In genomic region chr19:42197375-42197817, GRCh38 we compare ENCODE assay signal across 13 cellular contexts. TPM values are rescaled to one million over a fixed set of nuclear protein-coding genes. Genes with fewer than 3 reads are reported as not detected.
A peak's percentile ranks its signal among the peaks of the same experiment; 100 is the strongest.
DNase-seq lines count a peak whose midpoint lies in the region; ATAC-seq and TF ChIP-seq lines count a peak whose summit lies in the region.
"Had no signal": no experiment of that assay in that cellular context is flagged by ENCODE, and none has a peak within 500 bp of the region (broad histone marks: within the 10 kb centered on the region; RNA-seq: fewer than 3 reads in every experiment).

No MANE protein-coding gene starts in this region.

- H2AFZ ChIP-seq in HCT116 (ENCODE audit: low read depth, low read length, poor library complexity, severe bottlenecking), result no peak overlapping the region

- CTCF ChIA-PET in HCT116 (lab: Charles Lee), result no interaction called here

- peaks cover 15% of the 10 kb centered on the region for H3K36me3 Mint-ChIP-seq in T-helper 17 cell (ENCODE audit: low read depth)

- H3K9ac ChIP-seq in HCT116 (ENCODE audit: low read length) (no peak overlapping the region), iPS-18a (ENCODE audit: low read length) (no peak overlapping the region)

- peaks cover 2 to 48% of the 10 kb centered on the region in 2 experiments; a peak in 3 of 4 replicates for H3K4me1 ChIP-seq in HCT116 (ENCODE audit: control insufficient read depth in 1 of 2, insufficient read depth in 2 of 2, low read length in 2 of 2)
- peaks cover 10% of the 10 kb centered on the region for H3K4me1 ChIP-seq in iPS-18a (ENCODE audit: control insufficient read depth, low read depth, low read length)

- DNase-seq in AML-193 (lab: John Stamatoyannopoulos, UW) (peak; percentile 68 to 75), HCT116 (ENCODE audit: low read depth, low spot score) (no peak), T-helper 17 cell (no peak), NCI-H1048 (lab: John Stamatoyannopoulos, UW) (no peak), cardiac septum (ENCODE audit: low spot score) (no peak), NCI-H1694 treated with DMSO at 0.1 percent for 48 hours (lab: John Stamatoyannopoulos, UW) (no peak)
- no peak for DNase-seq in effector CD8-positive, alpha-beta T cell (lab: John Stamatoyannopoulos, UW)
- DNase-seq: effector memory CD4-positive, alpha-beta T cell; HFFc6; hypothalamus; NCI-H1436; stimulated activated CD8-positive, alpha-beta memory T cell treated with anti-CD3 and anti-CD28 coated beads, Interleukin-4, amount 100 ng/mL, for 48 hours had no signal

- H3K4me2 ChIP-seq in HCT116 (ENCODE audit: low read length), result peak overlapping the region; percentile 23; the same call in 1 of the 2 replicates

- H3K27me3 Mint-ChIP-seq in T-helper 17 cell, result no peaks in the 10 kb centered on the region

- intact Hi-C loops in HCT116 (cut with micrococcal nuclease), result no loop called here
- intact Hi-C loops in cardiac septum (cut with DNase I), result no loop called here

- H3K4me3 ChIP-seq in HCT116 (replicated peaks in 1 of 2; ENCODE audit: low read depth in 1 of 2, low read length in 2 of 2), result no peak overlapping the region
- H3K4me3 ChIP-seq in iPS-18a (ENCODE audit: low read length), result peak overlapping the region; percentile 13

- peak overlapping the region; percentile 95 for H3K27ac Mint-ChIP-seq in T-helper 17 cell
- H3K27ac Mint-ChIP-seq: HFFc6 had no signal

- H3K36me3 ChIP-seq in HCT116 (ENCODE audit: control insufficient read depth in 1 of 2, insufficient read depth in 2 of 2, low read length in 2 of 2) (peaks cover 6 to 30% of the 10 kb centered on the region in 2 experiments; a peak in 3 of 4 replicates), iPS-18a (ENCODE audit: control insufficient read depth, low read depth, low read length) (peaks cover 19% of the 10 kb centered on the region)

- no peak for TF ChIP-seq RAD21 in HCT116 (IDR thresholded peaks at IDR 0.05; ENCODE audit: low read depth)

- ATAC-seq in HCT116 (no peak), T-helper 17 cell (no peak)

- H3K4me3 Mint-ChIP-seq in T-helper 17 cell, result peak overlapping the region; percentile 74
- H3K4me3 Mint-ChIP-seq: HFFc6 had no signal

- BruUV-seq in HCT116 (replicated peaks; lab: Mats Ljungman, UMichigan), result no TSS peak

- POLR2A ChIA-PET in HCT116 (lab: Charles Lee), result no interaction called here

- H3K9me2 ChIP-seq in HCT116 (ENCODE audit: insufficient read depth), result no peaks in the 10 kb centered on the region

- 0 out of 2 replicates have a peak, but pooled peaks cover 6% of the 10 kb centered on the region for H4K20me1 ChIP-seq in HCT116 (ENCODE audit: insufficient read depth)

- H3K4me1 Mint-ChIP-seq in T-helper 17 cell, result peaks cover 56% of the 10 kb centered on the region

- peaks cover 32% of the 10 kb centered on the region; the same call in 1 of the 2 replicates for H3K79me2 ChIP-seq in HCT116 (ENCODE audit: insufficient read depth, low read length)

- no peak for TF ChIP-seq CTCF in HCT116 (IDR thresholded peaks at IDR 0.05 in 2 of 3, conservative IDR thresholded peaks at IDR 0.05 in 1 of 3; ENCODE audit: borderline replicate concordance in 1 of 3, insufficient read depth in 1 of 3, low read depth in 2 of 3, low read length in 2 of 3)

- no peaks in the 10 kb centered on the region for H3K27me3 ChIP-seq in HCT116 (ENCODE audit: insufficient read depth, low read length)
- no peaks in the 10 kb centered on the region for H3K27me3 ChIP-seq in iPS-18a (ENCODE audit: control insufficient read depth, insufficient read depth, low read length)

- RAD21 ChIA-PET in HCT116 (lab: Charles Lee; ENCODE audit: low non-redundant PET in 1 of 2, low total read pairs in 2 of 2, uncharacterized antibody in 2 of 2, unreplicated experiment in 2 of 2), result no interaction called here

- H3K27ac ChIP-seq in HCT116 (ENCODE audit: low read depth, low read length), result no peak overlapping the region
- H3K27ac ChIP-seq in iPS-18a (ENCODE audit: low read length), result peak overlapping the region; percentile 49

- no peak for TF ChIP-seq POLR2A in HCT116 (IDR thresholded peaks at IDR 0.05; ENCODE audit: borderline replicate concordance, extremely low read depth, insufficient read depth, insufficient read length)

- H3K9me3 ChIP-seq in HCT116 (ENCODE audit: control insufficient read depth in 1 of 2, insufficient read depth in 1 of 2, low read depth in 1 of 2, low read length in 2 of 2) (no peaks in the 10 kb centered on the region; a peak in 1 of 4 replicates), T-helper 17 cell (ENCODE audit: control insufficient read depth, low read length, poor library complexity, severe bottlenecking) (no peaks in the 10 kb centered on the region), iPS-18a (ENCODE audit: control insufficient read depth, low read depth, low read length) (no peaks in the 10 kb centered on the region)

TF ChIP-seq in HCT116, 20 proteins besides CTCF, POLR2A, EP300 and RAD21:
- TF ChIP-seq SIN3A (IDR thresholded peaks at IDR 0.05; ENCODE audit: low read depth), result no peak

RNA-seq across cellular contexts. Expression of gene DEDD2, which starts 20.1 kb away (rescaled TPM):
- total RNA-seq in HCT116 (2021; ENCODE audit: unreplicated experiment) (32.7 TPM), T-helper 17 cell (10 to 100 TPM; 72.1 to 89.9 TPM), cardiac septum (10.2 TPM)
- polyA plus RNA-seq in HCT116 (2012), result 32.8 and 41.3 TPM in 2 replicates

RNA-seq across cellular contexts. Expression of gene ZNF526, which starts 22.7 kb away (rescaled TPM):
- 13.1 TPM for total RNA-seq in HCT116 (2021; ENCODE audit: unreplicated experiment)
- 7.1 TPM in 2 replicates for polyA plus RNA-seq in HCT116 (2012)
- 1 to 10 TPM; 6.7 to 7.5 TPM for total RNA-seq in T-helper 17 cell
- total RNA-seq in cardiac septum, result 4.1 TPM

RNA-seq across cellular contexts. Expression of gene GSK3A, which starts 45.0 kb away (rescaled TPM):
- total RNA-seq in HCT116 (2021; ENCODE audit: unreplicated experiment) (57.2 TPM), T-helper 17 cell (10 to 100 TPM; 27.7 to 28.1 TPM), cardiac septum (39.6 TPM)
- 58.8 and 65.6 TPM in 2 replicates for polyA plus RNA-seq in HCT116 (2012)

RNA-seq across cellular contexts. Expression of gene ERF, which starts 57.5 kb away (rescaled TPM):
- total RNA-seq in HCT116 (2021; ENCODE audit: unreplicated experiment), result 96.1 TPM
- 55.7 and 62.1 TPM in 2 replicates for polyA plus RNA-seq in HCT116 (2012)
- total RNA-seq in T-helper 17 cell, result 10 to 100 TPM; 75.8 to 82.1 TPM
- 37.4 TPM for total RNA-seq in cardiac septum

Comparison
In these comparisons a context has a peak if more than half of its experiments do, and no peak if none do; other contexts are left out.
1. DNase-seq: peak in AML-193 (2 of 2); none in HCT116 (single experiment), T-helper 17 cell (0 of 3), NCI-H1048 (single experiment), effector CD8-positive, alpha-beta T cell (single experiment), cardiac septum (single experiment) and NCI-H1694 treated with DMSO at 0.1 percent for 48 hours (single experiment).